Comparison of ENCODE assay signal across 29 cellular contexts in the genomic region with DNA sequence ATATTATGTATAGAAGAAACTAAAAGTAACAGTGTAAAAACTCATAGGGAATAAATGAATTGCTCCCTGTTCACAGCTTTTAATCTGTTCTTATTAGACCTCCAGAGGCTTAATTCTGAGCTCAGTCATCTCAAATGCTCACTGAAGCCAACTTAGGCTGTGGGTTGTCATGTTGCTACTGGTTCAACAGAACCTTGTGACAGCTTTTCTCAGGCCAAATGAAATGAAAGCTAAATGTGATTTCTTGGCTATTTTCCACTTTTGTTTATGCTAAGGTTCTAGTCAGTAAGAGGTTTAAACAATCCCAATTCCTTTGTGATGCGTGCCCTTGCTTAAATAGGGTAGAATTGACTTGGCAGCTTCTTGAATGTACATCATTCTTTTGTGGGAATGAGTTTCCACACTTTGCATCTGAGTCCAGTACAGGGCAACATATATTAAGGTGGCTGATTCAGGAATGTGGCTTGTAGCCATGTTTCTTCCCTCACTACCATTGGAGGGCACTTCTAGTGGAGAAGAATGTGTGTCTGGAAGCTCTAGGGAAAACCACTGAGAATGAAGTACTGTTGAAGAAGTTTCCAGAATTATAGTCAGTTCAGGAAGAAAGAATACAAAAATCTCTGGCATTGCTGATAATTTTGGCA.
"Had no signal": no experiment of that assay in that cellular context is flagged by ENCODE, and none has a peak within 500 bp of the region (broad histone marks: within the 10 kb centered on the region; RNA-seq: fewer than 3 reads in every experiment).

No MANE protein-coding gene starts in this region.

- H3K4me3 Mint-ChIP-seq: dendritic cell treated with granulocyte-macrophage colony-stimulating factor and Interleukin-4, amounts not matched to agents 40 ng/mL and 50 ng/mL, for 4 days; endodermal cell; memory B cell; naive B cell; natural killer cell treated with Interleukin-12 subunit alpha and Interleukin-12 subunit beta and Interleukin-15 and Interleukin-18, amount 100 ng/mL, for 72 hours; neural crest cell; stimulated activated memory B cell treated with anti-CD40 and anti-IgM and Interleukin-4, amounts not matched to agents 10 μg/mL and 1 μg/mL and 100 μg/mL, for 72 hours had no signal

- H3K4me1 Mint-ChIP-seq: memory B cell; naive B cell; stimulated activated memory B cell treated with anti-CD40 and anti-IgM and Interleukin-4, amounts not matched to agents 10 μg/mL and 1 μg/mL and 100 μg/mL, for 72 hours had no signal

- H2AFZ ChIP-seq: parathyroid adenoma had no signal

- H3K9ac ChIP-seq: parathyroid adenoma had no signal

- H3K27ac Mint-ChIP-seq: dendritic cell treated with granulocyte-macrophage colony-stimulating factor and Interleukin-4, amounts not matched to agents 40 ng/mL and 50 ng/mL, for 4 days; endodermal cell; memory B cell; naive B cell; natural killer cell treated with Interleukin-12 subunit alpha and Interleukin-12 subunit beta and Interleukin-15 and Interleukin-18, amount 100 ng/mL, for 72 hours; progenitor cell of endocrine pancreas; stimulated activated memory B cell treated with anti-CD40 and anti-IgM and Interleukin-4, amounts not matched to agents 10 μg/mL and 1 μg/mL and 100 μg/mL, for 72 hours had no signal

- H3K9me3 Mint-ChIP-seq: dendritic cell treated with granulocyte-macrophage colony-stimulating factor and Interleukin-4, amounts not matched to agents 40 ng/mL and 50 ng/mL, for 4 days; memory B cell; natural killer cell treated with Interleukin-12 subunit alpha and Interleukin-12 subunit beta and Interleukin-15 and Interleukin-18, amount 100 ng/mL, for 72 hours; stimulated activated memory B cell treated with anti-CD40 and anti-IgM and Interleukin-4, amounts not matched to agents 10 μg/mL and 1 μg/mL and 100 μg/mL, for 72 hours had no signal

- H3K4me3 ChIP-seq: colonic mucosa, gastrocnemius medialis, lung, mucosa of descending colon, sigmoid colon, testis, tibial nerve, upper lobe of left lung had no signal

- H3K9me3 ChIP-seq: colonic mucosa, gastrocnemius medialis, mucosa of descending colon, sigmoid colon, testis, tibial nerve, upper lobe of left lung had no signal

- H3K4me1 ChIP-seq: colonic mucosa, gastrocnemius medialis, parathyroid adenoma, sigmoid colon, testis, upper lobe of left lung had no signal

- DNase-seq: colonic mucosa; effector CD8-positive, alpha-beta T cell; endodermal cell; foreskin fibroblast; gastrocnemius medialis; head of caudate nucleus; mucosa of descending colon; naive B cell; right cardiac atrium; sigmoid colon; stimulated activated CD4-positive, alpha-beta T cell treated with anti-CD3 and anti-CD28 coated beads, Interleukin-2, amount 100 ng/mL, for 24 hours; stimulated activated CD4-positive, alpha-beta T cell treated with anti-CD3 and anti-CD28 coated beads, Interleukin-4, amount 100 ng/mL, for 4 hours; stimulated activated naive CD8-positive, alpha-beta T cell treated with anti-CD3 and anti-CD28 coated beads, Interleukin-15, Interleukin-2, amounts not matched to agents 100 U/mL and 50 U/mL, for 24 hours; substantia nigra; testis; upper lobe of left lung had no signal

- H3K36me3 ChIP-seq: colonic mucosa, gastrocnemius medialis, sigmoid colon, tibial nerve, upper lobe of left lung had no signal

- FAIRE-seq: keratinocyte, urothelium cell line had no signal

- H3K36me3 Mint-ChIP-seq: memory B cell; naive B cell; natural killer cell treated with Interleukin-12 subunit alpha and Interleukin-12 subunit beta and Interleukin-15 and Interleukin-18, amount 100 ng/mL, for 72 hours; stimulated activated memory B cell treated with anti-CD40 and anti-IgM and Interleukin-4, amounts not matched to agents 10 μg/mL and 1 μg/mL and 100 μg/mL, for 72 hours had no signal

- ATAC-seq: esophagus mucosa; gastrocnemius medialis; mucosa of descending colon; natural killer cell treated with Interleukin-12 subunit alpha and Interleukin-12 subunit beta and Interleukin-15 and Interleukin-18, amount 100 ng/mL, for 72 hours; right cardiac atrium; stimulated activated memory B cell treated with anti-CD40 and anti-IgM and Interleukin-4, amounts not matched to agents 10 μg/mL and 1 μg/mL and 100 μg/mL, for 72 hours; stimulated activated naive CD8-positive, alpha-beta T cell treated with anti-CD3 and anti-CD28 coated beads, Interleukin-15, Interleukin-2, amounts not matched to agents 100 U/mL and 50 U/mL, for 24 hours had no signal

- H3K27ac ChIP-seq: colonic mucosa, epithelial cell of prostate, gastrocnemius medialis, parathyroid adenoma, sigmoid colon, testis, tibial nerve, upper lobe of left lung had no signal

- H3K27me3 ChIP-seq: colonic mucosa, gastrocnemius medialis, sigmoid colon, testis, tibial nerve, upper lobe of left lung had no signal

- H3K79me2 ChIP-seq: parathyroid adenoma had no signal

- H3K27me3 Mint-ChIP-seq: dendritic cell treated with granulocyte-macrophage colony-stimulating factor and Interleukin-4, amounts not matched to agents 40 ng/mL and 50 ng/mL, for 4 days; progenitor cell of endocrine pancreas; stimulated activated memory B cell treated with anti-CD40 and anti-IgM and Interleukin-4, amounts not matched to agents 10 μg/mL and 1 μg/mL and 100 μg/mL, for 72 hours had no signal
